ENCODE assay signal across 25 cellular contexts in genomic region chr4:12697970-12698369, GRCh38.
DNase-seq lines count a peak whose midpoint lies in the region; ATAC-seq and TF ChIP-seq lines count a peak whose summit lies in the region.
"Had no signal": no experiment of that assay in that cellular context is flagged by ENCODE, and none has a peak within 500 bp of the region (broad histone marks: within the 10 kb centered on the region; RNA-seq: fewer than 3 reads in every experiment).

No MANE protein-coding gene starts in this region.

- TF ChIP-seq POLR2A in gastroesophageal sphincter (IDR thresholded peaks at IDR 0.05) = no peak

- H3K4me1 ChIP-seq in gastroesophageal sphincter = no peaks in the 10 kb centered on the region
- H3K4me1 ChIP-seq: esophagus muscularis mucosa, foreskin keratinocyte, right atrium auricular region had no signal

- no peaks in the 10 kb centered on the region for H3K27me3 ChIP-seq in gastroesophageal sphincter
- H3K27me3 ChIP-seq: esophagus muscularis mucosa, foreskin keratinocyte, hepatocyte, right atrium auricular region had no signal

- no peak overlapping the region for H3K27ac ChIP-seq in gastroesophageal sphincter
- H3K27ac ChIP-seq: esophagus muscularis mucosa, foreskin keratinocyte, hepatocyte, right atrium auricular region had no signal

- WGBS in gastroesophageal sphincter (ENCODE audit: low coverage in 1 of 2), 2 donors = 64 to 67% methylated on average over 2 of the region's 2 CpGs

- no peak for TF ChIP-seq CTCF in gastroesophageal sphincter (IDR thresholded peaks at IDR 0.05)

- no peaks in the 10 kb centered on the region for H3K9me3 ChIP-seq in gastroesophageal sphincter
- H3K9me3 ChIP-seq: esophagus muscularis mucosa, right atrium auricular region had no signal

- peak; percentile 54 for ATAC-seq in GM18502 (IDR thresholded peaks at IDR 0.05; ENCODE audit: poor library complexity, unreplicated experiment)
- ATAC-seq in GM19035 (IDR thresholded peaks at IDR 0.05; ENCODE audit: unreplicated experiment) = peak; percentile 61
- peak; percentile 68 for ATAC-seq in HG02852 (IDR thresholded peaks at IDR 0.05; ENCODE audit: unreplicated experiment)
- ATAC-seq in HG03521 (IDR thresholded peaks at IDR 0.05; ENCODE audit: unreplicated experiment) = peak; percentile 46
- ATAC-seq in gastroesophageal sphincter = no peak
- ATAC-seq: activated T-cell treated with anti-CD3 and anti-CD28 coated beads, Interleukin-2, amount 50 U/mL, for 4 hours; foreskin keratinocyte; left cardiac atrium; WTC11 had no signal

- DNase-seq in GOT3 (lab: John Stamatoyannopoulos, UW) (no peak), NCI-H187 (lab: John Stamatoyannopoulos, UW) (no peak), SHP77 treated with DMSO at 0.1 percent for 48 hours (lab: John Stamatoyannopoulos, UW) (no peak)
- DNase-seq: activated CD4-positive, alpha-beta T cell treated with anti-CD3 and anti-CD28 coated beads, Interleukin-2, amount 50 U/mL, for 1 hour; activated naive CD4-positive, alpha-beta T cell; activated T-cell treated with anti-CD3 and anti-CD28 coated beads, Interleukin-2, amount 50 U/mL, for 4 hours; CD4-positive, CD25-positive, alpha-beta regulatory T cell; central memory CD4-positive, alpha-beta T cell; EL; foreskin keratinocyte; left cardiac atrium; mesenchymal stem cell; NCI-H1694 treated with DMSO at 0.1 percent for 48 hours; NCI-H2171 treated with DMSO at 0.1 percent for 48 hours; NCI-H526; stimulated activated CD4-positive, alpha-beta T cell treated with anti-CD3 and anti-CD28 coated beads, Interleukin-2, amount 100 ng/mL, for 24 hours had no signal

- no peak overlapping the region for H3K4me3 ChIP-seq in gastroesophageal sphincter
- H3K4me3 ChIP-seq: esophagus muscularis mucosa, hepatocyte, right atrium auricular region had no signal

- no peaks in the 10 kb centered on the region for H3K36me3 ChIP-seq in gastroesophageal sphincter
- H3K36me3 ChIP-seq: esophagus muscularis mucosa, right atrium auricular region had no signal

- no peak for TF ChIP-seq EP300 in gastroesophageal sphincter (IDR thresholded peaks at IDR 0.05)
